In genomic region chr9:114026335-114026734, GRCh38 we compare ENCODE assay signal across 20 cellular contexts. TPM values are rescaled to one million over a fixed set of nuclear protein-coding genes. Genes with fewer than 3 reads are reported as not detected.
A peak's percentile ranks its signal among the peaks of the same experiment; 100 is the strongest.
DNase-seq lines count a peak whose midpoint lies in the region; ATAC-seq and TF ChIP-seq lines count a peak whose summit lies in the region.
"Had no signal": no experiment of that assay in that cellular context is flagged by ENCODE, and none has a peak within 500 bp of the region (broad histone marks: within the 10 kb centered on the region; RNA-seq: fewer than 3 reads in every experiment).

No MANE protein-coding gene starts in this region.

- CTCF ChIA-PET in activated CD8-positive, alpha-beta memory T cell treated with anti-CD3 and anti-CD28 coated beads, Interleukin-2, amount 10 ng/mL, durations not matched to agents 7 days and 5 days (lab: Charles Lee), result no interaction called here

- H3K27me3 Mint-ChIP-seq in activated CD8-positive, alpha-beta memory T cell treated with anti-CD3 and anti-CD28 coated beads, Interleukin-2, amount 10 ng/mL, durations not matched to agents 7 days and 5 days, result peaks cover 4% of the 10 kb centered on the region
- H3K27me3 Mint-ChIP-seq in progenitor cell of endocrine pancreas, result no peaks in the 10 kb centered on the region

- H3K27me3 ChIP-seq in colonic mucosa (no peaks in the 10 kb centered on the region), lung (ENCODE audit: control insufficient read depth, insufficient read depth) (no peaks in the 10 kb centered on the region)

- H3K9me3 Mint-ChIP-seq in activated CD8-positive, alpha-beta memory T cell treated with anti-CD3 and anti-CD28 coated beads, Interleukin-2, amount 10 ng/mL, durations not matched to agents 7 days and 5 days (ENCODE audit: low read depth), result peaks cover 9% of the 10 kb centered on the region
- H3K9me3 Mint-ChIP-seq in progenitor cell of endocrine pancreas (ENCODE audit: low read depth), result peaks cover 25% of the 10 kb centered on the region

- intact Hi-C loops in colonic mucosa (cut with DNase I), result no loop called here

- no peak overlapping the region for H3K4me3 Mint-ChIP-seq in activated CD8-positive, alpha-beta memory T cell treated with anti-CD3 and anti-CD28 coated beads, Interleukin-2, amount 10 ng/mL, durations not matched to agents 7 days and 5 days
- H3K4me3 Mint-ChIP-seq in progenitor cell of endocrine pancreas (ENCODE audit: low read depth), result no peak overlapping the region

- ATAC-seq in activated CD8-positive, alpha-beta memory T cell treated with anti-CD3 and anti-CD28 coated beads, Interleukin-2, amount 10 ng/mL, durations not matched to agents 7 days and 5 days, result no peak
- no peak for ATAC-seq in lung (ENCODE audit: insufficient read depth, low FRiP score)
- no peak for ATAC-seq in GM19463 (IDR thresholded peaks at IDR 0.05; ENCODE audit: unreplicated experiment)
- ATAC-seq: Right ventricle myocardium inferior had no signal

- peak; percentile 32 for DNase-seq in activated CD8-positive, alpha-beta memory T cell treated with anti-CD3 and anti-CD28 coated beads, Interleukin-2, amount 10 ng/mL, durations not matched to agents 7 days and 5 days
- no peak for DNase-seq in activated CD8-positive, alpha-beta memory T cell treated with anti-CD3 and anti-CD28 coated beads for 24 hours
- DNase-seq in colonic mucosa (peak; percentile 9), lung (ENCODE audit: low spot score) (peak; percentile 17), progenitor cell of endocrine pancreas (ENCODE audit: low spot score, unreplicated experiment) (no peak), OCI-M2 (lab: John Stamatoyannopoulos, UW; ENCODE audit: unreplicated experiment) (no peak), Ammon's horn (ENCODE audit: low spot score) (no peak)
- DNase-seq: AML-193, EL, GF-D8, MV-4-11, NCI-H1105 treated with DMSO at 0.1 percent for 48 hours, NCI-H2081, NCI-H2171, NCI-H345, NCI-H524, OCI-M1 had no signal

- H3K36me3 Mint-ChIP-seq in activated CD8-positive, alpha-beta memory T cell treated with anti-CD3 and anti-CD28 coated beads, Interleukin-2, amount 10 ng/mL, durations not matched to agents 7 days and 5 days, result peaks cover 2% of the 10 kb centered on the region
- H3K36me3 Mint-ChIP-seq in progenitor cell of endocrine pancreas (ENCODE audit: insufficient read depth), result peaks cover 54% of the 10 kb centered on the region

- TF ChIP-seq CTCF in colonic mucosa (IDR thresholded peaks at IDR 0.05), result no peak
- no peak for TF ChIP-seq CTCF in lung (IDR thresholded peaks at IDR 0.05; ENCODE audit: control extremely low read depth, extremely low read depth)
- no peak for TF ChIP-seq CTCF in progenitor cell of endocrine pancreas (IDR thresholded peaks at IDR 0.05; ENCODE audit: unreplicated experiment)

- peaks cover 4% of the 10 kb centered on the region for H3K4me1 Mint-ChIP-seq in activated CD8-positive, alpha-beta memory T cell treated with anti-CD3 and anti-CD28 coated beads, Interleukin-2, amount 10 ng/mL, durations not matched to agents 7 days and 5 days
- peaks cover 4% of the 10 kb centered on the region for H3K4me1 Mint-ChIP-seq in progenitor cell of endocrine pancreas (ENCODE audit: low read depth)
- H3K4me1 Mint-ChIP-seq: IgD-negative memory B cell had no signal

- H3K27ac Mint-ChIP-seq in activated CD8-positive, alpha-beta memory T cell treated with anti-CD3 and anti-CD28 coated beads, Interleukin-2, amount 10 ng/mL, durations not matched to agents 7 days and 5 days, result no peak overlapping the region
- H3K27ac Mint-ChIP-seq in progenitor cell of endocrine pancreas, result peak overlapping the region; percentile 60
- H3K27ac Mint-ChIP-seq: IgD-negative memory B cell had no signal

- WGBS in lung, 2 donors, result 93 to 96% methylated on average over 4 of the region's 4 CpGs

- H3K9me3 ChIP-seq in colonic mucosa, result no peaks in the 10 kb centered on the region
- peaks cover 0 to 7% of the 10 kb centered on the region in 2 donors for H3K9me3 ChIP-seq in lung (ENCODE audit: control insufficient read depth in 2 of 2, insufficient read depth in 1 of 2, low read length in 1 of 2)

- H3K4me3 ChIP-seq in colonic mucosa (no peak overlapping the region), lung (no peak overlapping the region)

- H3K27ac ChIP-seq in colonic mucosa (no peak overlapping the region), lung (ENCODE audit: low read depth in 1 of 2, low read length in 1 of 2) (no peak overlapping the region)

- H3K4me1 ChIP-seq in colonic mucosa, result no peaks in the 10 kb centered on the region
- H3K4me1 ChIP-seq in lung (ENCODE audit: control insufficient read depth in 2 of 2, insufficient read depth in 2 of 2, low read length in 2 of 2), result peaks cover 0 to 4% of the 10 kb centered on the region in 2 donors

- H3K9ac ChIP-seq in colonic mucosa (ENCODE audit: low read depth in 2 of 2, low read length in 2 of 2), result no peak overlapping the region

- no peaks in the 10 kb centered on the region for H3K36me3 ChIP-seq in colonic mucosa
- H3K36me3 ChIP-seq in lung (ENCODE audit: control insufficient read depth in 2 of 2, insufficient read depth in 2 of 2, low read length in 2 of 2), result peaks cover 0 to 11% of the 10 kb centered on the region in 2 donors

RNA-seq across cellular contexts. Expression of gene AMBP, which starts 51.8 kb away (rescaled TPM):
- not detected for total RNA-seq in activated CD8-positive, alpha-beta memory T cell treated with anti-CD3 and anti-CD28 coated beads, Interleukin-2, amount 10 ng/mL, durations not matched to agents 7 days and 5 days
- total RNA-seq in colonic mucosa (1 to 10 TPM; 1.5 to 5.7 TPM), lung (1 to 10 TPM; 1.2 to 3.7 TPM), progenitor cell of endocrine pancreas (678 and 717 TPM in 2 replicates)
- polyA plus RNA-seq in lung, result 1 to 10 TPM in 1 of 2 donors, under 1 TPM in 1; 0.47 to 2.0 TPM
- total RNA-seq: Right ventricle myocardium inferior had no signal
- polyA plus RNA-seq: IgD-negative memory B cell had no signal

Comparison
In these comparisons a context has a peak if more than half of its experiments do, and no peak if none do; other contexts are left out.
1. DNase-seq: peak in activated CD8-positive, alpha-beta memory T cell treated with anti-CD3 and anti-CD28 coated beads, Interleukin-2, amount 10 ng/mL, durations not matched to agents 7 days and 5 days (single experiment), colonic mucosa (single experiment) and lung (single experiment); none in activated CD8-positive, alpha-beta memory T cell treated with anti-CD3 and anti-CD28 coated beads for 24 hours (single experiment), progenitor cell of endocrine pancreas (single experiment), OCI-M2 (single experiment) and Ammon's horn (single experiment).
2. RNA of gene AMBP, which starts 51.8 kb away (total RNA-seq): 678 to 717 TPM in progenitor cell of endocrine pancreas; 1.5 to 5.7 TPM in colonic mucosa, 1.2 to 3.7 TPM in lung and not detected in activated CD8-positive, alpha-beta memory T cell treated with anti-CD3 and anti-CD28 coated beads, Interleukin-2, amount 10 ng/mL, durations not matched to agents 7 days and 5 days; every median in the first group is over 100 times any median in the second.